14 cellular contexts compared by ENCODE assay signal in the genomic region with DNA sequence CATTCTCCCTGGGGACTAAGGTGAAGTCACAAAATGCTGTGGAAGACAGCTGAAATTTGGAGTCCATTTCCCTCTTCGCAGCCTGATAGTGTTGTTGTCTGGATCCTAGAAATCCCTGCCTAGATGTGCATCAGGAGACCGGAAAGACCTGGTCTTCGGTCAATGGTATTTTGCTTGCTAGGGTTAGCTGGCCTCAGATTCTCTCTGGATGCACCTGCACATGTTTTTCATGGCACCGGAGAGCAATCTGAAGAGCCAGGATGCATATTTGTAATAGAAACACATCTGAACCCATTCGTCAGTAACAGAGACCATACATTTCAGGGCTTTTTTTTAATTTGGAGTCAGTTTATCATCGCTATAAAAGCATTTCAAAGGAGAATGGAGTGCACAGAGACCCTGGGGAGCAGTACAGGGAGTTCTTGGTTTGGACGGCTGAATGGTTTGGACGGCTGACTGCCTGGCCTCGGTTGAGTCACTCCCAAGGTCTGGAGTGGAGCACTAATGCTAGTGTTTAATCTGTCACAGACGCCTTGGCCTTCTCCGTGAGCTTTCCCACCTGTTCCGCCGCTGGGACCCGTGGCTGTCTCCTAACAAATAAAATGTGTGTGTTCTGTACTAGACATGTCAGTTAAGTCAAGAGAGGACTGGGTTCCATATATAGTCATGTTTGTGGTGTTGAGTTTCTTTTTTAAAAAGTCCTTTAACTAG. TPM values are rescaled to one million over a fixed set of nuclear protein-coding genes. Genes with fewer than 3 reads are reported as not detected.
DNase-seq lines count a peak whose midpoint lies in the region; ATAC-seq, FAIRE-seq and TF ChIP-seq lines count a peak whose summit lies in the region.
"Had no signal": no experiment of that assay in that cellular context is flagged by ENCODE, and none has a peak within 500 bp of the region (broad histone marks: within the 10 kb centered on the region; RNA-seq: fewer than 3 reads in every experiment).

No MANE protein-coding gene starts in this region.

- DNase-seq in DMS79 treated with DMSO at 0.1 percent for 48 hours (lab: John Stamatoyannopoulos, UW) = peak; percentile 0
- no peak for DNase-seq in DMS79 (lab: John Stamatoyannopoulos, UW)
- peak; percentile 82 for DNase-seq in left ventricle myocardium superior
- DNase-seq in ovary = peak; percentile 82 to 86 (median 84)
- DNase-seq in GM12891 (ENCODE audit: insufficient read length, low spot score) = no peak
- no peak for DNase-seq in stimulated activated CD4-positive, alpha-beta T cell treated with anti-CD3 and anti-CD28 coated beads, Interleukin-1b, Interleukin-23, amount 100 ng/mL, for 48 hours
- no peak for DNase-seq in effector CD8-positive, alpha-beta T cell (lab: John Stamatoyannopoulos, UW)
- no peak for DNase-seq in occipital lobe (lab: John Stamatoyannopoulos, UW)
- DNase-seq: activated CD4-positive, alpha-beta T cell treated with anti-CD3 and anti-CD28 coated beads for 1 hour; NCI-H226; retina; stimulated activated naive CD8-positive, alpha-beta T cell treated with anti-CD3 and anti-CD28 coated beads, Interleukin-15, amount 100 ng/mL, for 72 hours; SW 1271 had no signal

- H3K4me3 ChIP-seq in ovary = no peak overlapping the region

- no peaks in the 10 kb centered on the region for H3K9me3 ChIP-seq in ovary

- H3K27ac ChIP-seq in ovary = no peak overlapping the region
- H3K27ac ChIP-seq: 22Rv1 had no signal

- peaks cover 13% of the 10 kb centered on the region for H3K4me1 ChIP-seq in ovary (ENCODE audit: insufficient read depth)

- intact Hi-C loops in left ventricle myocardium superior (cut with micrococcal nuclease) = no loop called here
- intact Hi-C loops in ovary (cut with DNase I) = no loop called here

- no peak for TF ChIP-seq EP300 in ovary (IDR thresholded peaks at IDR 0.05)

- no peaks in the 10 kb centered on the region for H3K27me3 ChIP-seq in ovary

- H3K36me3 ChIP-seq in ovary = no peaks in the 10 kb centered on the region

- WGBS in ovary, 3 donors = 25 to 32% (median 30%) methylated on average over 14 of the region's 14 CpGs

- TF ChIP-seq CTCF in ovary (IDR thresholded peaks at IDR 0.05) = no peak

- no peak for FAIRE-seq in GM12891 (lab: Jason Lieb, UNC)

- TF ChIP-seq POLR2A in ovary (IDR thresholded peaks at IDR 0.05) (no peak), GM12891 (IDR thresholded peaks at IDR 0.05; ENCODE audit: low read depth, low read length) (no peak)

- ATAC-seq in left ventricle myocardium superior = peak; percentile 94
- ATAC-seq: stimulated activated naive CD8-positive, alpha-beta T cell treated with anti-CD3 and anti-CD28 coated beads, Interleukin-15, amount 100 ng/mL, for 72 hours had no signal

TF ChIP-seq in GM12891, 5 proteins besides CTCF, POLR2A, EP300 and RAD21:
- no peak for TF ChIP-seq SPI1 (IDR thresholded peaks at IDR 0.05; ENCODE audit: low read depth, low read length)
- no peak for TF ChIP-seq POLR2AphosphoS5 (IDR thresholded peaks at IDR 0.05; ENCODE audit: low read depth, low read length)
- no peak for TF ChIP-seq POU2F2 (IDR thresholded peaks at IDR 0.05; ENCODE audit: low read depth, low read length)
- no peak for TF ChIP-seq PAX5 (IDR thresholded peaks at IDR 0.05; ENCODE audit: insufficient read depth, low read length, severe bottlenecking)
- TF ChIP-seq TAF1 (IDR thresholded peaks at IDR 0.05; ENCODE audit: low read depth, low read length) = no peak

RNA-seq across cellular contexts. Expression of a gene that starts 7.5 kb away (rescaled TPM):
- total RNA-seq in left ventricle myocardium superior (123 TPM), ovary (100 to 1,000 TPM in 3 of 7 donors, 10 to 100 TPM in 4; 40.9 to 220 (median 78.7) TPM), occipital lobe (18.2 TPM)
- polyA plus RNA-seq in ovary = 100 to 1,000 TPM in 1 of 2 donors, 10 to 100 TPM in 1; 49.5 to 146 TPM
- polyA plus RNA-seq in GM12891 (2012; ENCODE audit: low read depth, missing spikeins) = 0.09 TPM

Comparison
In these comparisons a context has a peak if more than half of its experiments do, and no peak if none do; other contexts are left out.
1. DNase-seq: peak in DMS79 treated with DMSO at 0.1 percent for 48 hours (single experiment), left ventricle myocardium superior (single experiment) and ovary (5 of 5); none in DMS79 (single experiment), GM12891 (single experiment), stimulated activated CD4-positive, alpha-beta T cell treated with anti-CD3 and anti-CD28 coated beads, Interleukin-1b, Interleukin-23, amount 100 ng/mL, for 48 hours (single experiment), effector CD8-positive, alpha-beta T cell (single experiment) and occipital lobe (single experiment).